In genomic region chr1:205438213-205439158, GRCh38 we compare ENCODE assay signal across 8 cellular contexts. TPM values are rescaled to one million over a fixed set of nuclear protein-coding genes. Genes with fewer than 3 reads are reported as not detected.
DNase-seq lines count a peak whose midpoint lies in the region; ATAC-seq, FAIRE-seq and TF ChIP-seq lines count a peak whose summit lies in the region.

No MANE protein-coding gene starts in this region.

- DNase-seq in GM12864 (ENCODE audit: low read depth) (no peak), NCI-H2081 (lab: John Stamatoyannopoulos, UW) (peak; percentile 77 to 84), astrocyte (ENCODE audit: low read depth) (peak; percentile 57), hypothalamus (lab: John Stamatoyannopoulos, UW) (peak in 42 of 51 donors; percentile 20 to 85 (median 54)), cortex of kidney (lab: John Stamatoyannopoulos, UW) (no peak), MM.1S (no peak), GM20000 (ENCODE audit: low spot score) (no peak)

- peaks cover 14% of the 10 kb centered on the region for H3K27me3 Mint-ChIP-seq in astrocyte (ENCODE audit: low read depth, unreplicated experiment)
- no peaks in the 10 kb centered on the region for H3K27me3 Mint-ChIP-seq in stimulated activated memory B cell treated with anti-CD40 and anti-IgM and Interleukin-4, amounts not matched to agents 10 μg/mL and 1 μg/mL and 100 μg/mL, for 72 hours

- H3K9ac ChIP-seq in astrocyte (ENCODE audit: low read length): no peak overlapping the region
- H3K9ac ChIP-seq in MM.1S (ENCODE audit: low read length): no peak overlapping the region

- H3K4me3 Mint-ChIP-seq in astrocyte (ENCODE audit: unreplicated experiment): no peak overlapping the region
- no peak overlapping the region for H3K4me3 Mint-ChIP-seq in stimulated activated memory B cell treated with anti-CD40 and anti-IgM and Interleukin-4, amounts not matched to agents 10 μg/mL and 1 μg/mL and 100 μg/mL, for 72 hours

- TF ChIP-seq CTCF in GM12864 (IDR thresholded peaks at IDR 0.05; ENCODE audit: low read depth, low read length, missing control alignments) (peak; percentile 29), astrocyte (IDR thresholded peaks at IDR 0.05; ENCODE audit: insufficient read depth, low read depth, low read length) (peak; percentile 51), MM.1S (IDR thresholded peaks at IDR 0.05; ENCODE audit: low read length) (no peak), GM20000 (IDR thresholded peaks at IDR 0.05; ENCODE audit: extremely low read depth, missing control alignments) (no peak)

- no peaks in the 10 kb centered on the region for H3K36me3 Mint-ChIP-seq in astrocyte (ENCODE audit: low read depth, unreplicated experiment)
- no peaks in the 10 kb centered on the region for H3K36me3 Mint-ChIP-seq in stimulated activated memory B cell treated with anti-CD40 and anti-IgM and Interleukin-4, amounts not matched to agents 10 μg/mL and 1 μg/mL and 100 μg/mL, for 72 hours

- H3K4me1 Mint-ChIP-seq in astrocyte (ENCODE audit: low read depth, unreplicated experiment): peaks cover 28% of the 10 kb centered on the region
- H3K4me1 Mint-ChIP-seq in stimulated activated memory B cell treated with anti-CD40 and anti-IgM and Interleukin-4, amounts not matched to agents 10 μg/mL and 1 μg/mL and 100 μg/mL, for 72 hours: peaks cover 71% of the 10 kb centered on the region

- no peaks in the 10 kb centered on the region for H3K9me3 Mint-ChIP-seq in astrocyte (ENCODE audit: unreplicated experiment)
- H3K9me3 Mint-ChIP-seq in stimulated activated memory B cell treated with anti-CD40 and anti-IgM and Interleukin-4, amounts not matched to agents 10 μg/mL and 1 μg/mL and 100 μg/mL, for 72 hours: no peaks in the 10 kb centered on the region

- H3K36me3 ChIP-seq in astrocyte (ENCODE audit: insufficient read depth, low read length) (no peaks in the 10 kb centered on the region), MM.1S (replicated peaks; ENCODE audit: insufficient read depth, low read length) (no peaks in the 10 kb centered on the region)

- H3K79me2 ChIP-seq in astrocyte (ENCODE audit: insufficient read depth, low read length): no peaks in the 10 kb centered on the region
- no peaks in the 10 kb centered on the region for H3K79me2 ChIP-seq in MM.1S (ENCODE audit: low read length)

- no peak for ATAC-seq in stimulated activated memory B cell treated with anti-CD40 and anti-IgM and Interleukin-4, amounts not matched to agents 10 μg/mL and 1 μg/mL and 100 μg/mL, for 72 hours

- H2AFZ ChIP-seq in astrocyte (ENCODE audit: low read depth, low read length): no peak overlapping the region
- no peak overlapping the region for H2AFZ ChIP-seq in MM.1S (ENCODE audit: low read length)

- H3K9me3 ChIP-seq in astrocyte (ENCODE audit: insufficient read depth, low read depth, low read length) (no peaks in the 10 kb centered on the region), MM.1S (replicated peaks; ENCODE audit: insufficient read depth, low read length) (no peaks in the 10 kb centered on the region)

- FAIRE-seq in astrocyte (lab: Jason Lieb, UNC): no peak

- H3K4me3 ChIP-seq in GM12864 (ENCODE audit: low read depth, low read length) (no peak overlapping the region), astrocyte (ENCODE audit: insufficient read depth, low read depth, low read length) (no peak overlapping the region), MM.1S (ENCODE audit: low read length) (no peak overlapping the region)

- H3K27ac Mint-ChIP-seq in astrocyte (ENCODE audit: unreplicated experiment): peak overlapping the region; percentile 8
- peak overlapping the region; percentile 90 for H3K27ac Mint-ChIP-seq in stimulated activated memory B cell treated with anti-CD40 and anti-IgM and Interleukin-4, amounts not matched to agents 10 μg/mL and 1 μg/mL and 100 μg/mL, for 72 hours

- H3F3A ChIP-seq in MM.1S (ENCODE audit: insufficient read depth, low read length): peaks cover 29% of the 10 kb centered on the region

- peaks cover 26% of the 10 kb centered on the region for H3K27me3 ChIP-seq in astrocyte (ENCODE audit: insufficient read depth, low read length)
- no peaks in the 10 kb centered on the region for H3K27me3 ChIP-seq in MM.1S (replicated peaks; ENCODE audit: insufficient read depth, low read length)

- H3K4me2 ChIP-seq in astrocyte (ENCODE audit: low read length) (peak overlapping the region; percentile 34), MM.1S (ENCODE audit: low read depth, low read length) (no peak overlapping the region)

- no peaks in the 10 kb centered on the region for H3K9me2 ChIP-seq in MM.1S (replicated peaks; ENCODE audit: insufficient read depth, low read length)

- H3K27ac ChIP-seq in astrocyte (ENCODE audit: low read depth, low read length) (no peak overlapping the region), MM.1S (ENCODE audit: low read length) (no peak overlapping the region)

- H4K20me1 ChIP-seq in astrocyte (ENCODE audit: insufficient read depth, low read length): peaks cover 10% of the 10 kb centered on the region
- no peaks in the 10 kb centered on the region for H4K20me1 ChIP-seq in MM.1S (ENCODE audit: insufficient read depth, low read length)

- H3K4me1 ChIP-seq in astrocyte (ENCODE audit: insufficient read depth, low read length) (peaks cover 10% of the 10 kb centered on the region), MM.1S (ENCODE audit: low read length) (peaks cover 54% of the 10 kb centered on the region)

RNA-seq across cellular contexts. Expression of gene LEMD1, which starts 16.6 kb away (rescaled TPM):
- 2.5 and 3.1 TPM in 2 replicates for total RNA-seq in astrocyte

RNA-seq across cellular contexts. Expression of gene BLACAT1, which starts 17.4 kb away (rescaled TPM):
- 2.2 and 2.3 TPM in 2 replicates for total RNA-seq in astrocyte

Comparison
In these comparisons a context has a peak if more than half of its experiments do, and no peak if none do; other contexts are left out.
1. DNase-seq: peak in NCI-H2081 (2 of 2), astrocyte (single experiment) and hypothalamus (42 of 51); none in GM12864 (single experiment), cortex of kidney (single experiment), MM.1S (single experiment) and GM20000 (single experiment).
2. CTCF ChIP-seq: peak in GM12864 (single experiment) and astrocyte (single experiment); none in MM.1S (single experiment) and GM20000 (single experiment).